1 cellular context compared by ENCODE assay signal in the genomic region with DNA sequence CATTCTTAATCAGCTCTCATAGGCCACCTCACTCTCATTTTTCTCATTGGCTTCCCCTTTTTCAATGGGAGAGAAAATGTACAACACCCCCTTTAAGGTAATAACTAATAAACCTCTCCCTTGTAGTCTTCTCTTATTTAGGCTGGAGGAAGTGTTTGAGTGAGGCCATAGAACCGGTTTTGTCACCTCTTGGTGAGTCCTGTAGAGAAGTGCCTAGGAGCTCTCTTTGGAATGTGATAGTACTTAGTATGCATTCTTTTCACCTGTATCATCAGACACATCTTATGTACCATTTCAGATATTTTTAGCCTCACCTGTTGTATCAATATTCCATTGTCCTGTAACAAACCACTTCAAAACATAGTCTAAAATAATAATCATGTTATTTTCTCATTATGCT.
TF ChIP-seq lines count a peak whose summit lies in the region.

No MANE protein-coding gene starts in this region.

TF ChIP-seq in HepG2, 621 proteins besides CTCF, POLR2A, EP300 and RAD21:
- TF ChIP-seq HES4 (CRISPR knock-in tag; IDR thresholded peaks at IDR 0.05; ENCODE audit: borderline replicate concordance) (no peak), ZNF713 (CRISPR knock-in tag; IDR thresholded peaks at IDR 0.05) (no peak), EZH2 (conservative IDR thresholded peaks at IDR 0.05; ENCODE audit: low read depth, low read length) (no peak), SMARCC2 (IDR thresholded peaks at IDR 0.05) (no peak), AGO2 (optimal IDR thresholded peaks at IDR 0.05; ENCODE audit: low read depth, low read length) (no peak), ZFP62 (CRISPR knock-in tag; IDR thresholded peaks at IDR 0.05) (no peak), ZNF496 (CRISPR knock-in tag; IDR thresholded peaks at IDR 0.05; ENCODE audit: insufficient replicate concordance) (no peak), TBX3 (IDR thresholded peaks at IDR 0.05; ENCODE audit: borderline replicate concordance) (no peak), TP53 (CRISPR knock-in tag; conservative IDR thresholded peaks at IDR 0.05) (no peak)
- TF ChIP-seq, protein P1, sequence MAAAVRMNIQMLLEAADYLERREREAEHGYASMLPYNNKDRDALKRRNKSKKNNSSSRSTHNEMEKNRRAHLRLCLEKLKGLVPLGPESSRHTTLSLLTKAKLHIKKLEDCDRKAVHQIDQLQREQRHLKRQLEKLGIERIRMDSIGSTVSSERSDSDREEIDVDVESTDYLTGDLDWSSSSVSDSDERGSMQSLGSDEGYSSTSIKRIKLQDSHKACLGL (CRISPR knock-in tag; IDR thresholded peaks at IDR 0.05), result no peak
TF ChIP-seq in HepG2: peak in this region for 0.
